1 cellular context compared by ENCODE assay signal in genomic region chr15:87689716-87690115, GRCh38.
TF ChIP-seq lines count a peak whose summit lies in the region.

No MANE protein-coding gene starts in this region.

TF ChIP-seq in HepG2, 621 proteins besides CTCF, POLR2A, EP300 and RAD21:
- TF ChIP-seq ZMYM3 (CRISPR knock-in tag; IDR thresholded peaks at IDR 0.05) (no peak), ZNF20 (CRISPR knock-in tag; IDR thresholded peaks at IDR 0.05) (no peak), MIER2 (CRISPR knock-in tag; IDR thresholded peaks at IDR 0.05) (no peak), ZNF558 (CRISPR knock-in tag; IDR thresholded peaks at IDR 0.05; ENCODE audit: borderline replicate concordance) (no peak), NKX3-1 (CRISPR knock-in tag; IDR thresholded peaks at IDR 0.05) (no peak), ZNF615 (CRISPR knock-in tag; IDR thresholded peaks at IDR 0.05; ENCODE audit: borderline replicate concordance) (no peak), THYN1 (CRISPR knock-in tag; IDR thresholded peaks at IDR 0.05; ENCODE audit: borderline replicate concordance, low read depth) (no peak), SMC3 (IDR thresholded peaks at IDR 0.05; ENCODE audit: low read length) (no peak), CSRNP2 (CRISPR knock-in tag; conservative IDR thresholded peaks at IDR 0.05; ENCODE audit: low read depth) (no peak), AGO2 (optimal IDR thresholded peaks at IDR 0.05; ENCODE audit: low read depth, low read length) (no peak), MTF1 (CRISPR knock-in tag; IDR thresholded peaks at IDR 0.05) (no peak), ZBTB14 (CRISPR knock-in tag; IDR thresholded peaks at IDR 0.05) (no peak), ZNF790 (CRISPR knock-in tag; IDR thresholded peaks at IDR 0.05; ENCODE audit: borderline replicate concordance) (no peak), ZNF224 (CRISPR knock-in tag; IDR thresholded peaks at IDR 0.05) (no peak), ZNF782 (CRISPR knock-in tag; IDR thresholded peaks at IDR 0.05; ENCODE audit: borderline replicate concordance) (no peak)
